9 cellular contexts compared by ENCODE assay signal in the genomic region with DNA sequence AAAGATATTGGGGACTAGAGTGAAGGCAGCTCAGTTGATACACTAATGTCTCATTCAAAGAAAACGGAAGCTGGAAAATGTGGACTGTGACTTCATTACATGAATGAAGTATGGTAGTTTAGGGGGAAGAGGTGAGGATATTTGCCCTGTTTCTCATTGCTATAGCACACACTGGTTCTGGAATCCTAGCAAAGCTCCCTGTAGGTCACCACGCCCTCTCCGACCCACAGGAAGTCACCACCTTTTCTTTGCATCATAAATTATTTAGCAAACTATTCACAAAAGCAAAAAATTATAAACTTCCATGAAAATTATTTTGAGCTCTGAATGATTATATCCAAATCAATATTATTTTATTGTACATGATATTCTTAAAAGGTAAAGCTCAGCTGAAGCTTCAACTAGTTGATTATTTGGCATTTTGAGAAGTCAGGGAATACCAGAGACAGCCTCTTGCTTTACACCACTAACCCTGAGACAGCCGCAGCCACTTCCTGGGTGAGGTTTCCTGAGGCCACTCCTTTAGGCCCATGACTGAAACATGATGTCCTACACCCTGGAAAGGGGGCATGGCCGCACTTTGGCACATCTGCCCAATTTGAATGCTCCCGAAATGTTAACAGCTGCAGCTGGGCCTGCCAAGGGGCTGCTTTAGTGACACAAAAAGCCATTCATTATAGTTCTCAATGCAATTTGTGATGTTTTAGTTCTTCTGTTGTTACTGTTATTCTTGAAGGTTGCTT. TPM values are rescaled to one million over a fixed set of nuclear protein-coding genes. Genes with fewer than 3 reads are reported as not detected.
DNase-seq lines count a peak whose midpoint lies in the region; ATAC-seq and TF ChIP-seq lines count a peak whose summit lies in the region.
"Had no signal": no experiment of that assay in that cellular context is flagged by ENCODE, and none has a peak within 500 bp of the region (broad histone marks: within the 10 kb centered on the region; RNA-seq: fewer than 3 reads in every experiment).

No MANE protein-coding gene starts in this region.

- H3K27me3 Mint-ChIP-seq in T-helper 2 cell treated with Interferon-gamma antibody and Interleukin-4, amounts not matched to agents 5 μg/mL and 100 μg/mL, for 36 hours (ENCODE audit: low read depth), result no peaks in the 10 kb centered on the region

- peak overlapping the region; percentile 22 for H3K27ac ChIP-seq in foreskin keratinocyte
- no peak overlapping the region for H3K27ac ChIP-seq in testis

- peak overlapping the region; percentile 67 for H3K4me3 Mint-ChIP-seq in T-helper 2 cell treated with Interferon-gamma antibody and Interleukin-4, amounts not matched to agents 5 μg/mL and 100 μg/mL, for 36 hours

- H3K4me1 ChIP-seq in foreskin keratinocyte (peaks cover 15% of the 10 kb centered on the region), testis (no peaks in the 10 kb centered on the region)

- H3K9me3 Mint-ChIP-seq in T-helper 2 cell treated with Interferon-gamma antibody and Interleukin-4, amounts not matched to agents 5 μg/mL and 100 μg/mL, for 36 hours, result peaks cover 20% of the 10 kb centered on the region

- H3K4me1 Mint-ChIP-seq in T-helper 2 cell treated with Interferon-gamma antibody and Interleukin-4, amounts not matched to agents 5 μg/mL and 100 μg/mL, for 36 hours (ENCODE audit: low read depth), result peaks cover 35% of the 10 kb centered on the region

- no peaks in the 10 kb centered on the region for H3K27me3 ChIP-seq in foreskin keratinocyte
- H3K27me3 ChIP-seq in testis, result no peaks in the 10 kb centered on the region
- H3K27me3 ChIP-seq: upper lobe of left lung had no signal

- H3K9me3 ChIP-seq in testis, result no peaks in the 10 kb centered on the region
- H3K9me3 ChIP-seq: upper lobe of left lung had no signal

- intact Hi-C loops in testis (cut with DNase I; ENCODE audit: low total_unique reads), result no loop called here

- no peak for DNase-seq in T-helper 2 cell treated with Interferon-gamma antibody and Interleukin-4, amounts not matched to agents 5 μg/mL and 100 μg/mL, for 36 hours (ENCODE audit: low spot score)
- DNase-seq in foreskin keratinocyte (peak in 1 of 2 donors; percentile 40), testis (no peak), NCI-H82 (lab: John Stamatoyannopoulos, UW) (no peak), NCI-H526 treated with DMSO at 0.1 percent for 48 hours (lab: John Stamatoyannopoulos, UW) (no peak)
- DNase-seq in stimulated activated CD8-positive, alpha-beta memory T cell treated with anti-CD3 and anti-CD28 coated beads, Interleukin-12 subunit alpha, Interleukin-12 subunit beta, amount 100 ng/mL, for 4 hours (ENCODE audit: low read depth), result peak; percentile 11

- 68 to 82% methylated on average over 6 of the region's 6 CpGs for WGBS in testis, 2 donors

- TF ChIP-seq CTCF in foreskin keratinocyte (conservative IDR thresholded peaks at IDR 0.05), result no peak
- no peak for TF ChIP-seq CTCF in testis (IDR thresholded peaks at IDR 0.05)

- H3K36me3 Mint-ChIP-seq in T-helper 2 cell treated with Interferon-gamma antibody and Interleukin-4, amounts not matched to agents 5 μg/mL and 100 μg/mL, for 36 hours (ENCODE audit: low read depth), result peaks cover 17% of the 10 kb centered on the region

- ATAC-seq in GM21447 (IDR thresholded peaks at IDR 0.05; ENCODE audit: unreplicated experiment) (peak; percentile 82), foreskin keratinocyte (peak; percentile 67), SK-N-SH treated with all-trans-retinoic acid at 6 μM for 48 hours (no peak)

- H3K27ac Mint-ChIP-seq in T-helper 2 cell treated with Interferon-gamma antibody and Interleukin-4, amounts not matched to agents 5 μg/mL and 100 μg/mL, for 36 hours, result peak overlapping the region; percentile 65

- H3K36me3 ChIP-seq in testis (ENCODE audit: low read depth, missing control alignments), result no peaks in the 10 kb centered on the region
- H3K36me3 ChIP-seq: upper lobe of left lung had no signal

- H3K4me3 ChIP-seq in testis, result no peak overlapping the region
- H3K4me3 ChIP-seq: upper lobe of left lung had no signal

- no peak for TF ChIP-seq POLR2A in testis (IDR thresholded peaks at IDR 0.05)

TF ChIP-seq in SK-N-SH treated with all-trans-retinoic acid at 6 μM for 48 hours, 23 proteins besides CTCF, POLR2A, EP300 and RAD21 (continues in another document):
- TF ChIP-seq ZFP30 (CRISPR knock-in tag; IDR thresholded peaks at IDR 0.05), result no peak
- TF ChIP-seq TCF4 (CRISPR knock-in tag; IDR thresholded peaks at IDR 0.05; ENCODE audit: borderline replicate concordance), result no peak
- TF ChIP-seq BACH2 (CRISPR knock-in tag; IDR thresholded peaks at IDR 0.05; ENCODE audit: borderline replicate concordance), result no peak
- TF ChIP-seq PPARA (CRISPR knock-in tag; IDR thresholded peaks at IDR 0.05; ENCODE audit: borderline replicate concordance), result no peak
- TF ChIP-seq, protein P1, sequence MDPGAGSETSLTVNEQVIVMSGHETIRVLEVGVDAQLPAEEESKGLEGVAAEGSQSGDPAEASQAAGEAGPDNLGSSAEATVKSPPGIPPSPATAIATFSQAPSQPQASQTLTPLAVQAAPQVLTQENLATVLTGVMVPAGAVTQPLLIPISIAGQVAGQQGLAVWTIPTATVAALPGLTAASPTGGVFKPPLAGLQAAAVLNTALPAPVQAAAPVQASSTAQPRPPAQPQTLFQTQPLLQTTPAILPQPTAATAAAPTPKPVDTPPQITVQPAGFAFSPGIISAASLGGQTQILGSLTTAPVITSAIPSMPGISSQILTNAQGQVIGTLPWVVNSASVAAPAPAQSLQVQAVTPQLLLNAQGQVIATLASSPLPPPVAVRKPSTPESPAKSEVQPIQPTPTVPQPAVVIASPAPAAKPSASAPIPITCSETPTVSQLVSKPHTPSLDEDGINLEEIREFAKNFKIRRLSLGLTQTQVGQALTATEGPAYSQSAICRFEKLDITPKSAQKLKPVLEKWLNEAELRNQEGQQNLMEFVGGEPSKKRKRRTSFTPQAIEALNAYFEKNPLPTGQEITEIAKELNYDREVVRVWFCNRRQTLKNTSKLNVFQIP (CRISPR knock-in tag; IDR thresholded peaks at IDR 0.05; ENCODE audit: borderline replicate concordance, low read depth), result no peak
- no peak for TF ChIP-seq ZNF70 (CRISPR knock-in tag; IDR thresholded peaks at IDR 0.05)
- no peak for TF ChIP-seq CSDC2 (CRISPR knock-in tag; IDR thresholded peaks at IDR 0.05)
- no peak for TF ChIP-seq ZC3H10 (CRISPR knock-in tag; IDR thresholded peaks at IDR 0.05)
- TF ChIP-seq, protein P2, sequence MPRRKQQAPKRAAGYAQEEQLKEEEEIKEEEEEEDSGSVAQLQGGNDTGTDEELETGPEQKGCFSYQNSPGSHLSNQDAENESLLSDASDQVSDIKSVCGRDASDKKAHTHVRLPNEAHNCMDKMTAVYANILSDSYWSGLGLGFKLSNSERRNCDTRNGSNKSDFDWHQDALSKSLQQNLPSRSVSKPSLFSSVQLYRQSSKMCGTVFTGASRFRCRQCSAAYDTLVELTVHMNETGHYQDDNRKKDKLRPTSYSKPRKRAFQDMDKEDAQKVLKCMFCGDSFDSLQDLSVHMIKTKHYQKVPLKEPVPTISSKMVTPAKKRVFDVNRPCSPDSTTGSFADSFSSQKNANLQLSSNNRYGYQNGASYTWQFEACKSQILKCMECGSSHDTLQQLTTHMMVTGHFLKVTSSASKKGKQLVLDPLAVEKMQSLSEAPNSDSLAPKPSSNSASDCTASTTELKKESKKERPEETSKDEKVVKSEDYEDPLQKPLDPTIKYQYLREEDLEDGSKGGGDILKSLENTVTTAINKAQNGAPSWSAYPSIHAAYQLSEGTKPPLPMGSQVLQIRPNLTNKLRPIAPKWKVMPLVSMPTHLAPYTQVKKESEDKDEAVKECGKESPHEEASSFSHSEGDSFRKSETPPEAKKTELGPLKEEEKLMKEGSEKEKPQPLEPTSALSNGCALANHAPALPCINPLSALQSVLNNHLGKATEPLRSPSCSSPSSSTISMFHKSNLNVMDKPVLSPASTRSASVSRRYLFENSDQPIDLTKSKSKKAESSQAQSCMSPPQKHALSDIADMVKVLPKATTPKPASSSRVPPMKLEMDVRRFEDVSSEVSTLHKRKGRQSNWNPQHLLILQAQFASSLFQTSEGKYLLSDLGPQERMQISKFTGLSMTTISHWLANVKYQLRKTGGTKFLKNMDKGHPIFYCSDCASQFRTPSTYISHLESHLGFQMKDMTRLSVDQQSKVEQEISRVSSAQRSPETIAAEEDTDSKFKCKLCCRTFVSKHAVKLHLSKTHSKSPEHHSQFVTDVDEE (CRISPR knock-in tag; IDR thresholded peaks at IDR 0.05), result no peak
- TF ChIP-seq ISL1 (CRISPR knock-in tag; IDR thresholded peaks at IDR 0.05), result no peak
- no peak for TF ChIP-seq ESRRG (CRISPR knock-in tag; IDR thresholded peaks at IDR 0.05)
- TF ChIP-seq, protein P3, sequence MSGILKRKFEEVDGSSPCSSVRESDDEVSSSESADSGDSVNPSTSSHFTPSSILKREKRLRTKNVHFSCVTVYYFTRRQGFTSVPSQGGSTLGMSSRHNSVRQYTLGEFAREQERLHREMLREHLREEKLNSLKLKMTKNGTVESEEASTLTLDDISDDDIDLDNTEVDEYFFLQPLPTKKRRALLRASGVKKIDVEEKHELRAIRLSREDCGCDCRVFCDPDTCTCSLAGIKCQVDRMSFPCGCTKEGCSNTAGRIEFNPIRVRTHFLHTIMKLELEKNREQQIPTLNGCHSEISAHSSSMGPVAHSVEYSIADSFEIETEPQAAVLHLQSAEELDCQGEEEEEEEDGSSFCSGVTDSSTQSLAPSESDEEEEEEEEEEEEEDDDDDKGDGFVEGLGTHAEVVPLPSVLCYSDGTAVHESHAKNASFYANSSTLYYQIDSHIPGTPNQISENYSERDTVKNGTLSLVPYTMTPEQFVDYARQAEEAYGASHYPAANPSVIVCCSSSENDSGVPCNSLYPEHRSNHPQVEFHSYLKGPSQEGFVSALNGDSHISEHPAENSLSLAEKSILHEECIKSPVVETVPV (CRISPR knock-in tag; IDR thresholded peaks at IDR 0.05), result no peak
- TF ChIP-seq RARB (CRISPR knock-in tag; IDR thresholded peaks at IDR 0.05), result no peak
- TF ChIP-seq, protein P4, sequence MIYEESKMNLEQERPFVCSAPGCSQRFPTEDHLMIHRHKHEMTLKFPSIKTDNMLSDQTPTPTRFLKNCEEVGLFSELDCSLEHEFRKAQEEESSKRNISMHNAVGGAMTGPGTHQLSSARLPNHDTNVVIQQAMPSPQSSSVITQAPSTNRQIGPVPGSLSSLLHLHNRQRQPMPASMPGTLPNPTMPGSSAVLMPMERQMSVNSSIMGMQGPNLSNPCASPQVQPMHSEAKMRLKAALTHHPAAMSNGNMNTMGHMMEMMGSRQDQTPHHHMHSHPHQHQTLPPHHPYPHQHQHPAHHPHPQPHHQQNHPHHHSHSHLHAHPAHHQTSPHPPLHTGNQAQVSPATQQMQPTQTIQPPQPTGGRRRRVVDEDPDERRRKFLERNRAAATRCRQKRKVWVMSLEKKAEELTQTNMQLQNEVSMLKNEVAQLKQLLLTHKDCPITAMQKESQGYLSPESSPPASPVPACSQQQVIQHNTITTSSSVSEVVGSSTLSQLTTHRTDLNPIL (CRISPR knock-in tag; IDR thresholded peaks at IDR 0.05; ENCODE audit: low read depth), result no peak
- TF ChIP-seq TOX (CRISPR knock-in tag; IDR thresholded peaks at IDR 0.05; ENCODE audit: borderline replicate concordance), result no peak

RNA-seq across cellular contexts. Expression of a gene that starts 50.0 kb away (rescaled TPM):
- total RNA-seq in foreskin keratinocyte (21.5 and 23.6 TPM in 2 replicates), testis (10 to 100 TPM; 36.1 to 45.8 TPM)
- polyA plus RNA-seq in foreskin keratinocyte (9.2 and 11.1 TPM in 2 replicates), testis (ENCODE audit: insufficient read depth, low read depth, low replicate concordance) (17.1 TPM)
